ENCODE assay signal across 20 cellular contexts in genomic region chr1:90944006-90944405, GRCh38.
DNase-seq lines count a peak whose midpoint lies in the region; FAIRE-seq and TF ChIP-seq lines count a peak whose summit lies in the region.
"Had no signal": no experiment of that assay in that cellular context is flagged by ENCODE, and none has a peak within 500 bp of the region (broad histone marks: within the 10 kb centered on the region; RNA-seq: fewer than 3 reads in every experiment).

No MANE protein-coding gene starts in this region.

- DNase-seq in NCI-H82 (lab: John Stamatoyannopoulos, UW): peak; percentile 7
- DNase-seq in NCI-H82 treated with DMSO at 0.1 percent for 48 hours (lab: John Stamatoyannopoulos, UW; ENCODE audit: unreplicated experiment): no peak
- DNase-seq in GM18507 (ENCODE audit: extremely low spot score, insufficient read length, low read depth): no peak
- no peak for DNase-seq in neural progenitor cell (ENCODE audit: low spot score)
- DNase-seq in brain microvascular endothelial cell: no peak
- no peak for DNase-seq in T-helper 2 cell treated with Interferon-gamma antibody and Interleukin-4, amounts not matched to agents 5 μg/mL and 100 μg/mL, for 36 hours (ENCODE audit: low spot score)
- DNase-seq: AML-193; Caco-2; CD4-positive, alpha-beta T cell; DMS153; DMS79; GF-D8; H9 had no signal

- no peak overlapping the region for H3K27ac Mint-ChIP-seq in neural progenitor cell
- H3K27ac Mint-ChIP-seq in T-helper 2 cell treated with Interferon-gamma antibody and Interleukin-4, amounts not matched to agents 5 μg/mL and 100 μg/mL, for 36 hours: no peak overlapping the region
- H3K27ac Mint-ChIP-seq: CD4-positive, alpha-beta T cell had no signal

- H3K4me1 ChIP-seq in endocrine pancreas (ENCODE audit: control insufficient read depth, insufficient read depth, low read length) (peaks cover 13% of the 10 kb centered on the region), neural progenitor cell (no peaks in the 10 kb centered on the region)
- H3K4me1 ChIP-seq: A549, Caco-2 had no signal

- no peak overlapping the region for H3K4me2 ChIP-seq in neural progenitor cell
- H3K4me2 ChIP-seq: A549 had no signal

- H3K27ac ChIP-seq in neural progenitor cell (no peak overlapping the region), brain microvascular endothelial cell (no peak overlapping the region)
- H3K27ac ChIP-seq: 22Rv1, A549, C4-2B had no signal

- H3K4me3 ChIP-seq in endocrine pancreas (ENCODE audit: control insufficient read depth, insufficient read depth, low read length) (peak overlapping the region; percentile 31), neural progenitor cell (no peak overlapping the region), brain microvascular endothelial cell (ENCODE audit: low read depth, low read length) (no peak overlapping the region)
- H3K4me3 ChIP-seq: A549 had no signal

- H3K9me3 Mint-ChIP-seq in neural progenitor cell: no peaks in the 10 kb centered on the region
- no peaks in the 10 kb centered on the region for H3K9me3 Mint-ChIP-seq in T-helper 2 cell treated with Interferon-gamma antibody and Interleukin-4, amounts not matched to agents 5 μg/mL and 100 μg/mL, for 36 hours
- H3K9me3 Mint-ChIP-seq: CD4-positive, alpha-beta T cell; H9; IgD-negative memory B cell had no signal

- no peaks in the 10 kb centered on the region for H3K27me3 Mint-ChIP-seq in neural progenitor cell (ENCODE audit: insufficient read depth, low read depth)
- H3K27me3 Mint-ChIP-seq in T-helper 2 cell treated with Interferon-gamma antibody and Interleukin-4, amounts not matched to agents 5 μg/mL and 100 μg/mL, for 36 hours (ENCODE audit: low read depth): no peaks in the 10 kb centered on the region
- H3K27me3 Mint-ChIP-seq: CD4-positive, alpha-beta T cell; IgD-negative memory B cell had no signal

- H4K20me1 ChIP-seq in neural progenitor cell (ENCODE audit: low read depth): peaks cover 36% of the 10 kb centered on the region

- H3K9ac ChIP-seq in endocrine pancreas (ENCODE audit: control insufficient read depth, insufficient read depth, low read length) (no peak overlapping the region), neural progenitor cell (no peak overlapping the region)

- H3K9me3 ChIP-seq in endocrine pancreas (ENCODE audit: control insufficient read depth, low read length) (no peaks in the 10 kb centered on the region), neural progenitor cell (ENCODE audit: low read depth) (no peaks in the 10 kb centered on the region)
- H3K9me3 ChIP-seq: A549, Caco-2 had no signal

- no peaks in the 10 kb centered on the region for H3K4me1 Mint-ChIP-seq in neural progenitor cell
- no peaks in the 10 kb centered on the region for H3K4me1 Mint-ChIP-seq in T-helper 2 cell treated with Interferon-gamma antibody and Interleukin-4, amounts not matched to agents 5 μg/mL and 100 μg/mL, for 36 hours (ENCODE audit: low read depth)
- H3K4me1 Mint-ChIP-seq: H9 had no signal

- H3F3A ChIP-seq in neural progenitor cell (ENCODE audit: low read depth): no peaks in the 10 kb centered on the region

- peaks cover 96% of the 10 kb centered on the region for H3K79me2 ChIP-seq in neural progenitor cell (ENCODE audit: low read depth)

- H3K36me3 ChIP-seq in endocrine pancreas (ENCODE audit: control insufficient read depth, insufficient read depth, low read length) (no peaks in the 10 kb centered on the region), neural progenitor cell (peaks cover 10% of the 10 kb centered on the region), brain microvascular endothelial cell (replicated peaks) (peaks cover 6% of the 10 kb centered on the region)

- peaks cover 27% of the 10 kb centered on the region for H3K36me3 Mint-ChIP-seq in neural progenitor cell
- peaks cover 24% of the 10 kb centered on the region for H3K36me3 Mint-ChIP-seq in T-helper 2 cell treated with Interferon-gamma antibody and Interleukin-4, amounts not matched to agents 5 μg/mL and 100 μg/mL, for 36 hours (ENCODE audit: low read depth)

- no peak for TF ChIP-seq CTCF in neural progenitor cell (IDR thresholded peaks at IDR 0.05)
- TF ChIP-seq CTCF in brain microvascular endothelial cell (IDR thresholded peaks at IDR 0.05; ENCODE audit: low read depth, low read length, missing control alignments): no peak

- H3K27me3 ChIP-seq in endocrine pancreas (ENCODE audit: control insufficient read depth, insufficient read depth, low read length) (no peaks in the 10 kb centered on the region), neural progenitor cell (no peaks in the 10 kb centered on the region), brain microvascular endothelial cell (replicated peaks) (no peaks in the 10 kb centered on the region)

- no peak overlapping the region for H3K4me3 Mint-ChIP-seq in neural progenitor cell
- no peak overlapping the region for H3K4me3 Mint-ChIP-seq in T-helper 2 cell treated with Interferon-gamma antibody and Interleukin-4, amounts not matched to agents 5 μg/mL and 100 μg/mL, for 36 hours
- H3K4me3 Mint-ChIP-seq: CD4-positive, alpha-beta T cell; H9; IgD-negative memory B cell had no signal

- no peak overlapping the region for H2AFZ ChIP-seq in neural progenitor cell (replicated peaks)

- in situ Hi-C loops in brain microvascular endothelial cell (cut with HindIII; ENCODE audit: low pct_ligation_motif_present, low sequenced_read_pairs): no loop called here

- FAIRE-seq in GM18507 (lab: Jason Lieb, UNC): peak; percentile 12
- FAIRE-seq: A549, H1, HepG2 had no signal
